8 cellular contexts compared by ENCODE assay signal in the genomic region with DNA sequence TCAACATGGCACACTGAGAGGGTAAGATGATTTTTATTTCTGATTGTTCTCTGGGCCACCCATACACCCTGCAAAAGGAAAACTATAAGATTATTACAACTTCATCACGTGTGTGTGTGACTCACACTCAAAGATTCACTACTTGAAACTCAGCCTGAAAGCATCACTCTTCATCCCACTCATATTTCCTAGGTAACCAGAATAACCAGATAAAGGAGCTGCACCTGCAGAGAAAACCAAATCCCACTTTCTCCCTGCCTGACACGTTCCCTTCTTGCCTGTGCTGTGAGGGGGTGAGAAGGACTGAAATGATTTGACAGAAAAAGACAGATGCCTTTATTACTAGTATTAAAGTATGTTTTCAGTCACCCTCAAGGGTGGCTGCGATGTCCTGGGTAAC.
DNase-seq lines count a peak whose midpoint lies in the region; ATAC-seq and TF ChIP-seq lines count a peak whose summit lies in the region.

No MANE protein-coding gene starts in this region.

- H3K9me3 Mint-ChIP-seq in activated T-helper 17 cell treated with anti-CD3 and anti-CD28 coated beads, Interleukin-2, amount 50 U/mL, for 72 hours = no peaks in the 10 kb centered on the region
- H3K9me3 Mint-ChIP-seq in endodermal cell (no peaks in the 10 kb centered on the region), mesothelial cell of epicardium (no peaks in the 10 kb centered on the region)

- ATAC-seq in GM18873 (IDR thresholded peaks at IDR 0.05; ENCODE audit: low FRiP score, unreplicated experiment) (peak; percentile 46), HG02759 (IDR thresholded peaks at IDR 0.05; ENCODE audit: unreplicated experiment) (peak; percentile 65)
- ATAC-seq in activated T-helper 17 cell treated with anti-CD3 and anti-CD28 coated beads, Interleukin-2, amount 50 U/mL, for 72 hours (replicated peaks) = peak; percentile 86

- H3K4me3 Mint-ChIP-seq in activated T-helper 17 cell treated with anti-CD3 and anti-CD28 coated beads, Interleukin-2, amount 50 U/mL, for 72 hours = peak overlapping the region; percentile 58
- no peak overlapping the region for H3K4me3 Mint-ChIP-seq in endodermal cell
- H3K4me3 Mint-ChIP-seq in mesothelial cell of epicardium = no peak overlapping the region

- no peaks in the 10 kb centered on the region for H3K79me2 ChIP-seq in PC-9 (ENCODE audit: low read depth)

- peaks cover 23% of the 10 kb centered on the region for H3K4me1 Mint-ChIP-seq in activated T-helper 17 cell treated with anti-CD3 and anti-CD28 coated beads, Interleukin-2, amount 50 U/mL, for 72 hours
- no peaks in the 10 kb centered on the region for H3K4me1 Mint-ChIP-seq in endodermal cell
- H3K4me1 Mint-ChIP-seq in mesothelial cell of epicardium = peaks cover 4% of the 10 kb centered on the region

- no TSS peak for BruUV-seq in PC-9 (replicated peaks; lab: Mats Ljungman, UMichigan)

- TF ChIP-seq CTCF in prostate gland (IDR thresholded peaks at IDR 0.05) (no peak), PC-9 (conservative IDR thresholded peaks at IDR 0.05) (no peak), endodermal cell (conservative IDR thresholded peaks at IDR 0.05) (no peak), mesothelial cell of epicardium (IDR thresholded peaks at IDR 0.05; ENCODE audit: unreplicated experiment) (no peak)

- peak overlapping the region; percentile 87 for H3K27ac Mint-ChIP-seq in activated T-helper 17 cell treated with anti-CD3 and anti-CD28 coated beads, Interleukin-2, amount 50 U/mL, for 72 hours
- H3K27ac Mint-ChIP-seq in endodermal cell (no peak overlapping the region), mesothelial cell of epicardium (no peak overlapping the region)

- H3K9me2 ChIP-seq in PC-9 (ENCODE audit: insufficient read depth) = no peaks in the 10 kb centered on the region

- no peak for DNase-seq in prostate gland (ENCODE audit: low spot score)
- DNase-seq in PC-9 = no peak
- DNase-seq in endodermal cell = no peak
- no peak for DNase-seq in mesothelial cell of epicardium (ENCODE audit: low spot score in 2 of 2, unreplicated experiment in 2 of 2)
- no peak for DNase-seq in C1 segment of cervical spinal cord (lab: John Stamatoyannopoulos, UW)

- POLR2A ChIA-PET in PC-9 (lab: Charles Lee; ENCODE audit: unreplicated experiment) = interaction anchor here (0.5 kb wide), 1 partner anchor 110 kb away, joined by 3 read pairs; no protein-coding TSS in a partner anchor

- H2AFZ ChIP-seq in PC-9 = no peak overlapping the region

- CTCF ChIA-PET in PC-9 (lab: Charles Lee) = no interaction called here

- H3K36me3 ChIP-seq in prostate gland (no peaks in the 10 kb centered on the region), PC-9 (ENCODE audit: low read depth) (no peaks in the 10 kb centered on the region), endodermal cell (ENCODE audit: control insufficient read depth, insufficient read depth, low read length) (no peaks in the 10 kb centered on the region)

- H3K4me3 ChIP-seq in prostate gland = no peak overlapping the region
- no peak overlapping the region for H3K4me3 ChIP-seq in PC-9
- H3K4me3 ChIP-seq in endodermal cell (ENCODE audit: low read length) = no peak overlapping the region

- WGBS in prostate gland = 62% methylated on average over 3 of the region's 3 CpGs
- WGBS in endodermal cell (ENCODE audit: insufficient coverage in 1 of 2, insufficient read length in 1 of 2), 2 experiments = 94% methylated on average over 3 of the region's 3 CpGs; no CpG with 5 or more reads in 1 of the 2 experiments

- H3K9me3 ChIP-seq in prostate gland (no peaks in the 10 kb centered on the region), PC-9 (ENCODE audit: insufficient read depth, low read depth) (no peaks in the 10 kb centered on the region), endodermal cell (ENCODE audit: control insufficient read depth, low read length) (no peaks in the 10 kb centered on the region)

- H3K4me1 ChIP-seq in prostate gland (replicated peaks) (peaks cover 6% of the 10 kb centered on the region), PC-9 (replicated peaks; ENCODE audit: insufficient read depth) (peaks cover 10% of the 10 kb centered on the region), endodermal cell (ENCODE audit: control insufficient read depth, insufficient read depth, low read length) (no peaks in the 10 kb centered on the region)

- intact Hi-C loops in prostate gland (cut with DNase I) (no loop called here), PC-9 (cut with micrococcal nuclease; ENCODE audit: unreplicated experiment) (no loop called here)

- peaks cover 18% of the 10 kb centered on the region for H3K36me3 Mint-ChIP-seq in activated T-helper 17 cell treated with anti-CD3 and anti-CD28 coated beads, Interleukin-2, amount 50 U/mL, for 72 hours (ENCODE audit: low read depth)
- no peaks in the 10 kb centered on the region for H3K36me3 Mint-ChIP-seq in endodermal cell (ENCODE audit: low read depth)
- no peaks in the 10 kb centered on the region for H3K36me3 Mint-ChIP-seq in mesothelial cell of epicardium

- no peak for TF ChIP-seq POLR2A in prostate gland (IDR thresholded peaks at IDR 0.05)

- H3F3A ChIP-seq in PC-9 (ENCODE audit: insufficient read depth, low read depth) = no peaks in the 10 kb centered on the region

- H3K27me3 Mint-ChIP-seq in activated T-helper 17 cell treated with anti-CD3 and anti-CD28 coated beads, Interleukin-2, amount 50 U/mL, for 72 hours = no peaks in the 10 kb centered on the region
- H3K27me3 Mint-ChIP-seq in endodermal cell (ENCODE audit: insufficient read depth) (no peaks in the 10 kb centered on the region), mesothelial cell of epicardium (ENCODE audit: low read depth) (no peaks in the 10 kb centered on the region)

- H3K9ac ChIP-seq in endodermal cell (ENCODE audit: extremely low read depth, low read length, poor library complexity, severe bottlenecking) = no peak overlapping the region

- no peak overlapping the region for H3K4me2 ChIP-seq in PC-9

- peak overlapping the region; percentile 11 to 47 for H3K27ac ChIP-seq in prostate gland
- no peak overlapping the region for H3K27ac ChIP-seq in PC-9
- no peak overlapping the region for H3K27ac ChIP-seq in endodermal cell (ENCODE audit: low read depth, low read length)

- H3K27me3 ChIP-seq in prostate gland (replicated peaks; ENCODE audit: insufficient read depth) (no peaks in the 10 kb centered on the region), PC-9 (ENCODE audit: insufficient read depth, low read depth) (no peaks in the 10 kb centered on the region), endodermal cell (ENCODE audit: control insufficient read depth, insufficient read depth, low read length, poor library complexity, severe bottlenecking) (no peaks in the 10 kb centered on the region)

- H4K20me1 ChIP-seq in PC-9 (ENCODE audit: insufficient read depth) = no peaks in the 10 kb centered on the region

Comparison
In these comparisons a context has a peak if more than half of its experiments do, and no peak if none do; other contexts are left out.
1. H3K27ac ChIP-seq: peak in prostate gland (2 of 2); none in PC-9 (single experiment) and endodermal cell (single experiment).
2. Peak in every context shown above with its lines, with median percentiles within 50 percentile points of each other: ATAC-seq.